In the genomic region with DNA sequence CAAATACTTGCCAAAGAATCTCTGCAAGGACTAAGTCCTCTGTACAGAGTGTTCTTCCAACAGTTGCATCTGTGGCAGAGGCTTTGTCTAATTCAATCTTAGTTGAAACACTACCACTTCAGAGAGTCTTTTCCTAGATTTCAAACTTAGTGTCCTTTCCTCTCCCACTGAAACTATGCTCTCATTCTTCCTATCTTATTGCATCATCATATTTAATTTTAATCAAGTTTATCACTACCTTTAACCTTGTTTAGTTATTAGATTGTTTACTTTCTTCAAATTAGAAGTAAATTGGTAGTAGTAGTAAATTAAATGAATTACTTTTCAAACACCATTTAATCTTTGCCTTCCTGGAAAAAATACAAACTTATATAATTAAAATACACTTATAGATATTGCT, we compare ENCODE assay signal across 33 cellular contexts.
"Had no signal": no experiment of that assay in that cellular context is flagged by ENCODE, and none has a peak within 500 bp of the region (broad histone marks: within the 10 kb centered on the region; RNA-seq: fewer than 3 reads in every experiment).

No MANE protein-coding gene starts in this region.

- H3K27me3 ChIP-seq: adrenal gland, body of pancreas, brain microvascular endothelial cell, breast epithelium had no signal

- H3K36me3 ChIP-seq: adrenal gland, brain microvascular endothelial cell, breast epithelium, WERI-Rb-1 had no signal

- H3K4me1 ChIP-seq: adrenal gland, body of pancreas, breast epithelium had no signal

- H3K9me3 ChIP-seq: adrenal gland, body of pancreas, breast epithelium had no signal

- DNase-seq: activated CD4-positive, alpha-beta memory T cell treated with anti-CD3 and anti-CD28 coated beads, Interleukin-2, amount 10 ng/mL, durations not matched to agents 7 days and 5 days; activated CD4-positive, alpha-beta T cell treated with anti-CD3 and anti-CD28 coated beads for 1 hour; activated CD4-positive, alpha-beta T cell treated with anti-CD3 and anti-CD28 coated beads for 36 hours; activated CD4-positive, alpha-beta T cell treated with anti-CD3 and anti-CD28 coated beads for 48 hours; activated CD4-positive, alpha-beta T cell treated with anti-CD3 and anti-CD28 coated beads, Interleukin-2, amount 10 ng/mL, durations not matched to agents 7 days and 5 days; activated CD4-positive, alpha-beta T cell treated with anti-CD3 and anti-CD28 coated beads, Interleukin-2, amount 50 U/mL, for 48 hours; activated CD4-positive, CD25-positive, alpha-beta regulatory T cell; activated CD8-positive, alpha-beta memory T cell treated with anti-CD3 and anti-CD28 coated beads for 24 hours; activated CD8-positive, alpha-beta memory T cell treated with anti-CD3 and anti-CD28 coated beads, Interleukin-2, amount 10 ng/mL, durations not matched to agents 7 days and 5 days; activated CD8-positive, alpha-beta memory T cell treated with anti-CD3 and anti-CD28 coated beads, Interleukin-2, amount 50 U/mL, for 48 hours; activated CD8-positive, alpha-beta T cell treated with anti-CD3 and anti-CD28 coated beads, Interleukin-2, amount 10 ng/mL, durations not matched to agents 7 days and 5 days; activated effector memory CD4-positive, alpha-beta T cell treated with Interleukin-2 at 50 U/mL for 16 hours; activated gamma-delta T cell; activated naive CD4-positive, alpha-beta T cell treated with anti-CD3 and anti-CD28 coated beads, Interleukin-2, amount 10 ng/mL, durations not matched to agents 7 days and 5 days; activated naive CD4-positive, alpha-beta T cell treated with Interleukin-2 at 50 U/mL for 16 hours; activated naive CD8-positive, alpha-beta T cell treated with anti-CD3 and anti-CD28 coated beads, Interleukin-2, amount 10 ng/mL, durations not matched to agents 7 days and 5 days; activated naive CD8-positive, alpha-beta T cell treated with anti-CD3 and anti-CD28 coated beads, Interleukin-2, amount 50 U/mL, for 24 hours; activated T-cell treated with anti-CD3 and anti-CD28 coated beads, Interleukin-2, amount 50 U/mL, for 24 hours; activated T-cell treated with anti-CD3 and anti-CD28 coated beads, Interleukin-2, amount 50 U/mL, for 48 hours; adrenal gland; amniotic stem cell; aorta; body of pancreas; brain microvascular endothelial cell; central memory CD4-positive, alpha-beta T cell; T-helper 2 cell; T-helper 9 cell; WERI-Rb-1 had no signal

- H3K4me3 ChIP-seq: adrenal gland, body of pancreas, breast epithelium had no signal

- FAIRE-seq: astrocyte, TTC549 had no signal

- ATAC-seq: activated CD4-positive, alpha-beta T cell treated with anti-CD3 and anti-CD28 coated beads for 36 hours; activated CD4-positive, CD25-positive, alpha-beta regulatory T cell treated with anti-CD3 and anti-CD28 coated beads, Interleukin-2, amount 50 U/mL, for 24 hours; activated CD8-positive, alpha-beta memory T cell treated with anti-CD3 and anti-CD28 coated beads, Interleukin-2, amount 10 ng/mL, durations not matched to agents 7 days and 5 days; activated CD8-positive, alpha-beta T cell treated with anti-CD3 and anti-CD28 coated beads, Interleukin-2, amount 10 ng/mL, durations not matched to agents 7 days and 5 days; activated naive CD8-positive, alpha-beta T cell treated with anti-CD3 and anti-CD28 coated beads, Interleukin-2, amount 50 U/mL, for 24 hours; body of pancreas; WTC11 had no signal

- H3K27ac ChIP-seq: adrenal gland, body of pancreas, brain microvascular endothelial cell, breast epithelium, WERI-Rb-1 had no signal
